ENCODE assay signal across 11 cellular contexts in genomic region chr7:90190995-90191394, GRCh38.
"Had no signal": no experiment of that assay in that cellular context is flagged by ENCODE, and none has a peak within 500 bp of the region (broad histone marks: within the 10 kb centered on the region; RNA-seq: fewer than 3 reads in every experiment).

No MANE protein-coding gene starts in this region.

- H2AFZ ChIP-seq: GM23248, GM23338 had no signal

- H3K27ac ChIP-seq: GM23248 had no signal

- ATAC-seq: GM23338, HCT116 had no signal

- DNase-seq: GM23248, GOT3, H7, H9, HCEC 1CT, HFFc6 had no signal

- H3K9ac ChIP-seq: GM23248 had no signal

- H3K4me3 ChIP-seq: GM23248, GM23338, HAP-1 had no signal

- H3K36me3 ChIP-seq: HAP-1 had no signal

- FAIRE-seq: H1, H54 had no signal

- H3K4me2 ChIP-seq: GM23338 had no signal

- H3K4me1 ChIP-seq: HAP-1 had no signal
